20 cellular contexts compared by ENCODE assay signal in genomic region chr11:2687782-2688191, GRCh38. TPM values are rescaled to one million over a fixed set of nuclear protein-coding genes. Genes with fewer than 3 reads are reported as not detected.
A peak's percentile ranks its signal among the peaks of the same experiment; 100 is the strongest.
DNase-seq lines count a peak whose midpoint lies in the region; ATAC-seq and TF ChIP-seq lines count a peak whose summit lies in the region.
"Had no signal": no experiment of that assay in that cellular context is flagged by ENCODE, and none has a peak within 500 bp of the region (broad histone marks: within the 10 kb centered on the region; RNA-seq: fewer than 3 reads in every experiment).

No MANE protein-coding gene starts in this region.

- H3K27me3 Mint-ChIP-seq in CD14-positive monocyte (ENCODE audit: low read depth in 3 of 3) = no peaks in the 10 kb centered on the region
- H3K27me3 Mint-ChIP-seq: CD8-positive, alpha-beta memory T cell had no signal

- H3K4me3 Mint-ChIP-seq in CD14-positive monocyte = no peak overlapping the region
- H3K4me3 Mint-ChIP-seq: CD8-positive, alpha-beta memory T cell; natural killer cell had no signal

- H3K27ac ChIP-seq in RWPE2 (ENCODE audit: poor library complexity, severe bottlenecking) (no peak overlapping the region), lower lobe of right lung (no peak overlapping the region)
- H3K27ac ChIP-seq: SJCRH30, transverse colon had no signal

- H3K4me1 Mint-ChIP-seq in CD14-positive monocyte = peaks cover 3% of the 10 kb centered on the region
- H3K4me1 Mint-ChIP-seq: natural killer cell had no signal

- H3K9me3 ChIP-seq in RWPE2 (ENCODE audit: severe bottlenecking) (no peaks in the 10 kb centered on the region), lower lobe of right lung (no peaks in the 10 kb centered on the region)
- H3K9me3 ChIP-seq: SJCRH30, transverse colon had no signal

- DNase-seq in CD14-positive monocyte (ENCODE audit: low spot score) = peak; percentile 34
- peak; percentile 41 for DNase-seq in RWPE2 (ENCODE audit: low spot score)
- peak; percentile 70 for DNase-seq in iPS-NIHi7 (ENCODE audit: extremely low spot score)
- DNase-seq in posterior vena cava (ENCODE audit: low spot score) = peak; percentile 64
- DNase-seq in NCI-H446 (lab: John Stamatoyannopoulos, UW) = no peak
- DNase-seq in SKM-1 (lab: John Stamatoyannopoulos, UW; ENCODE audit: unreplicated experiment) = no peak
- DNase-seq in lower lobe of right lung = no peak
- DNase-seq: activated gamma-delta T cell; amygdala; effector memory CD4-positive, alpha-beta T cell; mammary epithelial cell; natural killer cell; NCI-H2081; NCI-H510A treated with DMSO at 0.1 percent for 48 hours; SJCRH30; stimulated activated naive CD4-positive, alpha-beta T cell; transverse colon had no signal

- H3K4me1 ChIP-seq in RWPE2 (ENCODE audit: insufficient read depth, poor library complexity, severe bottlenecking) = no peaks in the 10 kb centered on the region
- H3K4me1 ChIP-seq in lower lobe of right lung = peaks cover 35% of the 10 kb centered on the region

- H3K9me3 Mint-ChIP-seq in CD14-positive monocyte = peaks cover 0 to 2% (median 0%) of the 10 kb centered on the region in 7 donors
- H3K9me3 Mint-ChIP-seq: CD8-positive, alpha-beta memory T cell; natural killer cell had no signal

- ATAC-seq in RWPE2 (ENCODE audit: low read depth) = no peak
- no peak for ATAC-seq in lower lobe of right lung
- no peak for ATAC-seq in HG02970 (IDR thresholded peaks at IDR 0.05; ENCODE audit: low FRiP score, unreplicated experiment)
- ATAC-seq: activated CD4-positive, CD25-positive, alpha-beta regulatory T cell treated with anti-CD3 and anti-CD28 coated beads, Interleukin-2, amount 50 U/mL, for 24 hours; natural killer cell had no signal

- no peak overlapping the region for H3K27ac Mint-ChIP-seq in CD14-positive monocyte
- H3K27ac Mint-ChIP-seq: natural killer cell had no signal

- H3K36me3 Mint-ChIP-seq in CD14-positive monocyte = peaks cover 35 to 43% of the 10 kb centered on the region in 2 donors
- H3K36me3 Mint-ChIP-seq: CD8-positive, alpha-beta memory T cell; natural killer cell had no signal

- no peaks in the 10 kb centered on the region for H3K27me3 ChIP-seq in RWPE2 (ENCODE audit: insufficient read depth, poor library complexity, severe bottlenecking)
- H3K27me3 ChIP-seq in lower lobe of right lung (ENCODE audit: low read depth) = no peaks in the 10 kb centered on the region
- H3K27me3 ChIP-seq: SJCRH30, transverse colon had no signal

- H3K4me3 ChIP-seq in RWPE2 (ENCODE audit: severe bottlenecking) = no peak overlapping the region
- H3K4me3 ChIP-seq in lower lobe of right lung = no peak overlapping the region
- H3K4me3 ChIP-seq: SJCRH30, transverse colon had no signal

- intact Hi-C loops in CD14-positive monocyte (cut with micrococcal nuclease) (no loop called here), posterior vena cava (cut with DNase I) (loop anchor here in 1 of 2 donors (1.0 kb wide), 1 partner anchor 44 kb away; no protein-coding TSS in a partner anchor), lower lobe of right lung (cut with DNase I) (no loop called here)

- H3K36me3 ChIP-seq in RWPE2 (ENCODE audit: low read depth) = no peaks in the 10 kb centered on the region
- H3K36me3 ChIP-seq in lower lobe of right lung = peaks cover 6% of the 10 kb centered on the region
- H3K36me3 ChIP-seq: transverse colon had no signal

- TF ChIP-seq CTCF in CD14-positive monocyte (IDR thresholded peaks at IDR 0.05) = no peak
- no peak for TF ChIP-seq CTCF in RWPE2 (IDR thresholded peaks at IDR 0.05; ENCODE audit: poor library complexity, severe bottlenecking)
- TF ChIP-seq CTCF in lower lobe of right lung (IDR thresholded peaks at IDR 0.05) = no peak

RNA-seq across cellular contexts. Expression of gene KCNQ1OT1, which starts 12.0 kb away (rescaled TPM):
- under 1 TPM; 0.01 to 0.03 TPM for polyA plus RNA-seq in CD14-positive monocyte
- total RNA-seq in posterior vena cava (1 to 10 TPM; 1.8 to 3.5 TPM), lower lobe of right lung (1.6 TPM)

Comparison
In these comparisons a context has a peak if more than half of its experiments do, and no peak if none do; other contexts are left out.
1. DNase-seq: peak in CD14-positive monocyte (single experiment), RWPE2 (single experiment), iPS-NIHi7 (single experiment) and posterior vena cava (single experiment); none in NCI-H446 (0 of 2), SKM-1 (single experiment) and lower lobe of right lung (single experiment).